9 cellular contexts compared by ENCODE assay signal in the genomic region with DNA sequence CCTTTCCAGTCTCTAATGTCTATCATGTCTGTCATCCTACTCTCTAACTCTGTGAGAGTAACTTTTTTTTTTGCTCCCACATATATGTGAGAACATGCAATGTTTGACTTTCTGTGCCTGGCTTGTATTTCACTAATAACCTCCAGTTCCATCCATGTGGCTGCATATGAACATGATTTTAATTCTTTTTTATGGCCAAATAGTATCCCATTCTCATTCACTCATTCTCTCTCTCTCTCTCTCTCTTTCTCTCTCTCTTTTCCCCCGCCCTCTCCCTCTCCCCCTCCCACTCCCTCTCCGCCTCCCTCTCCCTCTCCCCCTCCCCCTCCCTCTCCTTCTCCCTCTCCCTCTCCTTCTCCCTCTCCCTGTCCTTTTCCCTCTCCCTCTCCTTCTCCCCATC.
"Had no signal": no experiment of that assay in that cellular context is flagged by ENCODE, and none has a peak within 500 bp of the region (broad histone marks: within the 10 kb centered on the region; RNA-seq: fewer than 3 reads in every experiment).

No MANE protein-coding gene starts in this region.

- DNase-seq: GM23248, GOT3, H9, HCEC 1CT, HFFc6, IMR-90, KG1 had no signal

- H3K4me1 Mint-ChIP-seq: H9 had no signal

- H3K27ac ChIP-seq: GM23248, HL-60 had no signal

- H3K27ac Mint-ChIP-seq: H9, HFFc6 had no signal

- FAIRE-seq: K562 had no signal

- H3K9ac ChIP-seq: GM23248 had no signal

- H3K4me3 Mint-ChIP-seq: H9, HFFc6 had no signal

- H3K4me3 ChIP-seq: GM23248, K562 had no signal

- ATAC-seq: K562 had no signal

- H2AFZ ChIP-seq: GM23248 had no signal
